Comparison of ENCODE assay signal across 19 cellular contexts in genomic region chr12:50640321-50640939, GRCh38.
A peak's percentile ranks its signal among the peaks of the same experiment; 100 is the strongest.
DNase-seq lines count a peak whose midpoint lies in the region; ATAC-seq, FAIRE-seq and TF ChIP-seq lines count a peak whose summit lies in the region.
"Had no signal": no experiment of that assay in that cellular context is flagged by ENCODE, and none has a peak within 500 bp of the region (broad histone marks: within the 10 kb centered on the region; RNA-seq: fewer than 3 reads in every experiment).

No MANE protein-coding gene starts in this region.

- H3K9me3 ChIP-seq in Karpas-422 (ENCODE audit: low read length) = no peaks in the 10 kb centered on the region
- no peaks in the 10 kb centered on the region for H3K9me3 ChIP-seq in gastrocnemius medialis
- no peaks in the 10 kb centered on the region for H3K9me3 ChIP-seq in upper lobe of left lung

- H3K36me3 ChIP-seq in Karpas-422 (ENCODE audit: insufficient read depth, low read length) (no peaks in the 10 kb centered on the region), gastrocnemius medialis (no peaks in the 10 kb centered on the region), upper lobe of left lung (peaks cover 0 to 6% (median 4%) of the 10 kb centered on the region in 4 donors)

- peak; percentile 60 to 79 for ATAC-seq in gastrocnemius medialis
- ATAC-seq in upper lobe of left lung (ENCODE audit: low FRiP score in 2 of 2) = no peak
- ATAC-seq: Panc1 had no signal

- 75 to 80% methylated on average over 7 of the region's 7 CpGs for WGBS in upper lobe of left lung, 2 donors

- H3K27me3 ChIP-seq in Karpas-422 (ENCODE audit: low read length) = no peaks in the 10 kb centered on the region
- no peaks in the 10 kb centered on the region for H3K27me3 ChIP-seq in dorsolateral prefrontal cortex
- no peaks in the 10 kb centered on the region for H3K27me3 ChIP-seq in gastrocnemius medialis
- H3K27me3 ChIP-seq in upper lobe of left lung = no peaks in the 10 kb centered on the region

- H3K27ac ChIP-seq in Karpas-422 (ENCODE audit: low read length) = peak overlapping the region; percentile 74
- H3K27ac ChIP-seq in dorsolateral prefrontal cortex = peak overlapping the region in 55 of 59 donors; percentile 6 to 91 (median 81)
- H3K27ac ChIP-seq in gastrocnemius medialis = peak overlapping the region in 2 of 4 donors; percentile 4 to 22
- H3K27ac ChIP-seq in upper lobe of left lung = no peak overlapping the region

- H3K4me1 ChIP-seq in Karpas-422 (ENCODE audit: low read length) (peaks cover 55% of the 10 kb centered on the region), gastrocnemius medialis (peaks cover 9 to 46% of the 10 kb centered on the region in 2 donors), upper lobe of left lung (peaks cover 3 to 10% (median 4%) of the 10 kb centered on the region in 4 donors)

- no peak for TF ChIP-seq CTCF in dorsolateral prefrontal cortex (IDR thresholded peaks at IDR 0.05 in 54 of 56, conservative IDR thresholded peaks at IDR 0.05 in 2 of 56; ENCODE audit: low read depth in 1 of 56, partially characterized antibody in 56 of 56)
- TF ChIP-seq CTCF in gastrocnemius medialis (IDR thresholded peaks at IDR 0.05 in 4 of 5, conservative IDR thresholded peaks at IDR 0.05 in 1 of 5) = no peak
- TF ChIP-seq CTCF in upper lobe of left lung (IDR thresholded peaks at IDR 0.05) = no peak

- intact Hi-C loops in dorsolateral prefrontal cortex (cut with DNase I) (no loop called here), gastrocnemius medialis (cut with DNase I; ENCODE audit: low total_unique reads) (no loop called here)

- peak overlapping the region; percentile 51 for H3K9ac ChIP-seq in Karpas-422 (ENCODE audit: low read length)

- no peak for TF ChIP-seq EP300 in upper lobe of left lung (IDR thresholded peaks at IDR 0.05)

- peak overlapping the region; percentile 63 for H3K4me2 ChIP-seq in Karpas-422 (ENCODE audit: low read depth, low read length, poor library complexity, severe bottlenecking)

- no peak for TF ChIP-seq POLR2A in gastrocnemius medialis (IDR thresholded peaks at IDR 0.05)
- no peak for TF ChIP-seq POLR2A in upper lobe of left lung (IDR thresholded peaks at IDR 0.05)

- peak; percentile 11 for FAIRE-seq in GM19239 (lab: Jason Lieb, UNC)
- FAIRE-seq: H54 had no signal

- peak overlapping the region; percentile 22 for H3K4me3 ChIP-seq in Karpas-422 (ENCODE audit: low read length)
- H3K4me3 ChIP-seq in dorsolateral prefrontal cortex = no peak overlapping the region
- no peak overlapping the region for H3K4me3 ChIP-seq in gastrocnemius medialis
- no peak overlapping the region for H3K4me3 ChIP-seq in upper lobe of left lung

- in situ Hi-C loops in gastrocnemius medialis (cut with MboI; ENCODE audit: low sequenced_read_pairs in 4 of 4) = loop anchor here in 1 of 4 donors (5.0 kb wide), 1 partner anchor 138 kb away; the partner anchor contains the start of gene DIP2B

- peaks cover 67% of the 10 kb centered on the region for H3K79me2 ChIP-seq in Karpas-422 (ENCODE audit: low read length)

- H3K9me2 ChIP-seq in Karpas-422 (replicated peaks; ENCODE audit: insufficient read depth, low read length) = no peaks in the 10 kb centered on the region

- DNase-seq in GM19239 (ENCODE audit: insufficient read length, low spot score) (no peak), Karpas-422 (peak; percentile 53), dorsolateral prefrontal cortex (no peak), gastrocnemius medialis (no peak), upper lobe of left lung (no peak), NCI-H2196 (lab: John Stamatoyannopoulos, UW; ENCODE audit: unreplicated experiment) (no peak), NCI-H526 (lab: John Stamatoyannopoulos, UW) (no peak)
- DNase-seq: DMS 273 treated with DMSO at 0.1 percent for 48 hours, DND-41, HFFc6, KG1, NCI-H1048, NCI-H1436 treated with DMSO at 0.1 percent for 48 hours, NCI-H2029 treated with DMSO at 0.1 percent for 48 hours, NCI-H2227 treated with DMSO at 0.1 percent for 48 hours, NCI-H524, SW 1271 had no signal

- no peak overlapping the region for H2AFZ ChIP-seq in Karpas-422 (ENCODE audit: low read length)

- no peaks in the 10 kb centered on the region for H4K20me1 ChIP-seq in Karpas-422 (ENCODE audit: insufficient read depth, low read depth, low read length)

Comparison
In these comparisons a context has a peak if more than half of its experiments do, and no peak if none do; other contexts are left out.
1. H3K27ac ChIP-seq: peak in Karpas-422 (single experiment) and dorsolateral prefrontal cortex (55 of 59); none in upper lobe of left lung (0 of 4).
2. ATAC-seq: peak in gastrocnemius medialis (2 of 2); none in upper lobe of left lung (0 of 2).